33 cellular contexts compared by ENCODE assay signal in the genomic region with DNA sequence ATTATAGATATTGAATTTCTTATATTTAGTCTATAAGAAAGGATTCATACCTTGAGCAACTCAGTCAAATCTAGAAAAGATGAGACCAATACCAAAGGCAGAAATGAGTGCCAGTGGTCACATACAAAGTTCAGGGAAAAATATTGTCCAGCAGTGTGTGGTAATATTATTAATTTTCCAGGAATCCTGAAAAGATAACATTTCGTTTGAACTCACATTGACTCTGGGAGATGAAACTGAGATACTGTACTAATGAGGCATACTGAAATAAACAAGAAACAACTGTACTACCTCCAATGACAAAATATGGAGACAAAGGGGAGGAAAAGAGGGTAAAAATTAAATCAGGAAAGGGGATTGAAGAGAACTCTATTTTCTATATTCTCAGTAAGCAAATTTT.
"Had no signal": no experiment of that assay in that cellular context is flagged by ENCODE, and none has a peak within 500 bp of the region (broad histone marks: within the 10 kb centered on the region; RNA-seq: fewer than 3 reads in every experiment).

No MANE protein-coding gene starts in this region.

- H3K4me3 ChIP-seq: MG63 had no signal

- H3K9ac ChIP-seq: KMS-11 had no signal

- H3K4me2 ChIP-seq: KMS-11 had no signal

- H3K27ac ChIP-seq: KMS-11 had no signal

- H3K9me3 ChIP-seq: MG63 had no signal

- H3K36me3 ChIP-seq: MG63 had no signal

- H3K27me3 ChIP-seq: MG63 had no signal

- DNase-seq: Karpas-422, Kasumi-1, KG1, MG63, MM.1S, MV-4-11, NCI-H1048, NCI-H1092, NCI-H1092 treated with DMSO at 0.1 percent for 48 hours, NCI-H1105, NCI-H1105 treated with DMSO at 0.1 percent for 48 hours, NCI-H1417, NCI-H1417 treated with DMSO at 0.1 percent for 48 hours, NCI-H1436, NCI-H1436 treated with DMSO at 0.1 percent for 48 hours, NCI-H146, NCI-H1694, NCI-H1694 treated with DMSO at 0.1 percent for 48 hours, NCI-H187, NCI-H187 treated with DMSO at 0.1 percent for 48 hours, NCI-H1930, NCI-H2029, NCI-H2029 treated with DMSO at 0.1 percent for 48 hours, NCI-H2081, NCI-H2081 treated with DMSO at 0.1 percent for 48 hours, NCI-H2107, NCI-H2171, NCI-H2171 treated with DMSO at 0.1 percent for 48 hours, NCI-H2227 treated with DMSO at 0.1 percent for 48 hours, NCI-H226, NCI-H345, NCI-H510A had no signal
